Comparison of ENCODE assay signal across 8 cellular contexts in genomic region chr15:69462030-69462492, GRCh38. TPM values are rescaled to one million over a fixed set of nuclear protein-coding genes. Genes with fewer than 3 reads are reported as not detected.
DNase-seq lines count a peak whose midpoint lies in the region; ATAC-seq and TF ChIP-seq lines count a peak whose summit lies in the region.

No MANE protein-coding gene starts in this region.

- peak overlapping the region; percentile 79 for H3K4me3 Mint-ChIP-seq in activated CD8-positive, alpha-beta T cell treated with anti-CD3 and anti-CD28 coated beads for 36 hours

- CTCF ChIA-PET in A673 (lab: Charles Lee) = interaction anchor here (0.6 to 1.2 kb wide), 6 partner anchors 11 to 1346 kb away, joined by 3 to 6 read pairs (median 4); no protein-coding TSS in a partner anchor
- CTCF ChIA-PET in activated CD8-positive, alpha-beta T cell treated with anti-CD3 and anti-CD28 coated beads for 36 hours (lab: Charles Lee) = interaction anchor here (0.5 to 2.1 kb wide), 13 partner anchors 9 to 636 kb away, joined by 3 to 40 read pairs (median 4); partner anchors contain the start of genes RPLP1 and TLE3

- peak overlapping the region; percentile 75 for H3K4me2 ChIP-seq in smooth muscle cell

- H3K9me3 Mint-ChIP-seq in activated CD8-positive, alpha-beta T cell treated with anti-CD3 and anti-CD28 coated beads for 36 hours = no peaks in the 10 kb centered on the region

- ATAC-seq in GM21737 (IDR thresholded peaks at IDR 0.05; ENCODE audit: unreplicated experiment) (peak; percentile 6), HG02588 (IDR thresholded peaks at IDR 0.05; ENCODE audit: unreplicated experiment) (no peak), HG03280 (IDR thresholded peaks at IDR 0.05; ENCODE audit: unreplicated experiment) (no peak)
- ATAC-seq in activated CD8-positive, alpha-beta T cell treated with anti-CD3 and anti-CD28 coated beads for 36 hours = no peak

- TF ChIP-seq CTCF in A673 (conservative IDR thresholded peaks at IDR 0.05; ENCODE audit: low read depth, low read length) (no peak), right atrium auricular region (IDR thresholded peaks at IDR 0.05) (no peak), smooth muscle cell (IDR thresholded peaks at IDR 0.05; ENCODE audit: borderline replicate concordance, insufficient read depth, poor library complexity, severe bottlenecking) (no peak)
- TF ChIP-seq CTCF in activated CD8-positive, alpha-beta T cell treated with anti-CD3 and anti-CD28 coated beads for 36 hours (IDR thresholded peaks at IDR 0.05) = no peak

- H4K20me1 ChIP-seq in smooth muscle cell (ENCODE audit: low read depth) = peaks cover 4% of the 10 kb centered on the region

- H3K36me3 Mint-ChIP-seq in activated CD8-positive, alpha-beta T cell treated with anti-CD3 and anti-CD28 coated beads for 36 hours (ENCODE audit: low read depth) = peaks cover 4% of the 10 kb centered on the region

- intact Hi-C loops in A673 (cut with micrococcal nuclease; ENCODE audit: unreplicated experiment) = no loop called here
- intact Hi-C loops in activated CD8-positive, alpha-beta T cell treated with anti-CD3 and anti-CD28 coated beads for 36 hours (cut with micrococcal nuclease) = no loop called here

- peaks cover 20% of the 10 kb centered on the region for H3K4me1 Mint-ChIP-seq in activated CD8-positive, alpha-beta T cell treated with anti-CD3 and anti-CD28 coated beads for 36 hours (ENCODE audit: low read depth)

- DNase-seq in A673 (ENCODE audit: low spot score) (no peak), right atrium auricular region (ENCODE audit: low spot score) (no peak), smooth muscle cell (lab: John Stamatoyannopoulos, UW; ENCODE audit: unreplicated experiment) (no peak)
- no peak for DNase-seq in activated CD8-positive, alpha-beta T cell treated with anti-CD3 and anti-CD28 coated beads for 36 hours
- DNase-seq in activated CD8-positive, alpha-beta memory T cell treated with anti-CD3 and anti-CD28 coated beads, Interleukin-2, amount 50 U/mL, for 48 hours = no peak

- no peaks in the 10 kb centered on the region for H3K27me3 ChIP-seq in A673 (replicated peaks; ENCODE audit: insufficient read depth, low read depth, low read length, poor library complexity)
- H3K27me3 ChIP-seq in right atrium auricular region = no peaks in the 10 kb centered on the region
- H3K27me3 ChIP-seq in smooth muscle cell (ENCODE audit: low read depth) = no peaks in the 10 kb centered on the region

- POLR2A ChIA-PET in A673 (lab: Charles Lee; ENCODE audit: low non-redundant PET) = interaction anchor here (0.6 to 0.9 kb wide), 2 partner anchors 10 to 70 kb away, joined by 3 read pairs; partner anchors contain the start of gene RPLP1
- POLR2A ChIA-PET in activated CD8-positive, alpha-beta T cell treated with anti-CD3 and anti-CD28 coated beads for 36 hours (lab: Charles Lee) = interaction anchor here (0.8 to 10.7 kb wide), 5 partner anchors 8 to 637 kb away, joined by 3 to 225 read pairs (median 4); partner anchors contain the start of genes KIF23 and RPLP1

- H2AFZ ChIP-seq in smooth muscle cell (ENCODE audit: low read depth) = no peak overlapping the region

- H3K4me1 ChIP-seq in A673 (ENCODE audit: insufficient read depth, low read length, poor library complexity, severe bottlenecking) (peaks cover 3% of the 10 kb centered on the region), right atrium auricular region (peaks cover 0 to 29% of the 10 kb centered on the region in 2 donors), smooth muscle cell (ENCODE audit: low read depth) (peaks cover 5% of the 10 kb centered on the region)

- peak overlapping the region; percentile 43 for H3K4me3 ChIP-seq in A673 (ENCODE audit: low read depth, low read length, poor library complexity, severe bottlenecking)
- H3K4me3 ChIP-seq in right atrium auricular region = peak overlapping the region; percentile 44 to 61
- H3K4me3 ChIP-seq in smooth muscle cell = peak overlapping the region; percentile 54

- H3K27ac ChIP-seq in A673 (ENCODE audit: low read depth, low read length, poor library complexity, severe bottlenecking) (peak overlapping the region; percentile 75), right atrium auricular region (peak overlapping the region; percentile 87 to 94), smooth muscle cell (ENCODE audit: low read depth) (no peak overlapping the region)

- no peak overlapping the region for H3K9ac ChIP-seq in smooth muscle cell (ENCODE audit: low read depth)

- H3K36me3 ChIP-seq in A673 (ENCODE audit: insufficient read depth, low read length, poor library complexity, severe bottlenecking) (peaks cover 8% of the 10 kb centered on the region), right atrium auricular region (peaks cover 9% of the 10 kb centered on the region), smooth muscle cell (ENCODE audit: low read depth) (no peaks in the 10 kb centered on the region)

- peaks cover 18% of the 10 kb centered on the region for H3F3A ChIP-seq in smooth muscle cell (ENCODE audit: low read depth)

- no peaks in the 10 kb centered on the region for H3K9me3 ChIP-seq in A673 (ENCODE audit: low read depth, low read length, poor library complexity, severe bottlenecking)
- no peaks in the 10 kb centered on the region for H3K9me3 ChIP-seq in right atrium auricular region
- H3K9me3 ChIP-seq in smooth muscle cell (replicated peaks; ENCODE audit: low read depth) = no peaks in the 10 kb centered on the region

- WGBS in smooth muscle cell (ENCODE audit: low lambda C conversion rate) = 95% methylated on average over 23 of the region's 23 CpGs

- H3K79me2 ChIP-seq in smooth muscle cell (ENCODE audit: low read depth) = no peaks in the 10 kb centered on the region

- no TSS peak for BruUV-seq in A673 (replicated peaks; lab: Mats Ljungman, UMichigan)

- H3K27me3 Mint-ChIP-seq in activated CD8-positive, alpha-beta T cell treated with anti-CD3 and anti-CD28 coated beads for 36 hours = no peaks in the 10 kb centered on the region

- H3K27ac Mint-ChIP-seq in activated CD8-positive, alpha-beta T cell treated with anti-CD3 and anti-CD28 coated beads for 36 hours = peak overlapping the region; percentile 68

RNA-seq across cellular contexts. Expression of gene RPLP1, which starts 9.4 kb away (rescaled TPM):
- 1,496 and 1,613 TPM in 2 replicates for total RNA-seq in A673 (2021)
- total RNA-seq in activated CD8-positive, alpha-beta T cell treated with anti-CD3 and anti-CD28 coated beads for 36 hours = 1,000 to 10,000 TPM; 2,583 to 2,701 TPM
- total RNA-seq in right atrium auricular region = 100 to 1,000 TPM; 560 to 705 TPM
- total RNA-seq in smooth muscle cell = 321 and 375 TPM in 2 replicates
- 1,155 and 1,251 TPM in 2 replicates for polyA plus RNA-seq in smooth muscle cell

RNA-seq across cellular contexts. Expression of gene KIF23, which starts 47.9 kb away (rescaled TPM):
- 124 TPM in 2 replicates for total RNA-seq in A673 (2021)
- total RNA-seq in activated CD8-positive, alpha-beta T cell treated with anti-CD3 and anti-CD28 coated beads for 36 hours = 10 to 100 TPM; 45.4 to 47.0 TPM
- total RNA-seq in right atrium auricular region = 1 to 10 TPM; 1.3 to 3.6 TPM
- total RNA-seq in smooth muscle cell = 37.4 and 44.1 TPM in 2 replicates
- 14.3 and 15.0 TPM in 2 replicates for polyA plus RNA-seq in smooth muscle cell
